Comparison of ENCODE assay signal across 26 cellular contexts in the genomic region with DNA sequence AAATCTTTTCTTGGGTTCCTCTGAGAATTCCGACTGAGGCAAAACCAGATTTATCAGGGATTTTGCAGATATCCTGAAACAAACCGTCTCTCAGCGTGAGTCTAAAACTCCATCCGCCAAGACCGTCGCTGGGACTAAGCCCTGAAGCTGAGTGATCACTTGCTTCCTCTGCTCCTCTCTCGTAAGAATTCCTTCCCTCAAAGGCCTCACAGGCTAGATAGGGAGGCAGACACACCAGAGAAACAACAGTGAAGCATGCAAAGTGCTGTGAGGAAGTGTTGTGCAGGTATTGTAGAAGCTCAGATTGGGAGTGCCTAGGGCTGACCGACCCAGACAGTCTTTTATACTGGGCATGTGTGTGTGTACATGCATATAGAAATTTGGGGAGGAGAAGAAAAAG.
A peak's percentile ranks its signal among the peaks of the same experiment; 100 is the strongest.
DNase-seq lines count a peak whose midpoint lies in the region; ATAC-seq, FAIRE-seq and TF ChIP-seq lines count a peak whose summit lies in the region.
"Had no signal": no experiment of that assay in that cellular context is flagged by ENCODE, and none has a peak within 500 bp of the region (broad histone marks: within the 10 kb centered on the region; RNA-seq: fewer than 3 reads in every experiment).

No MANE protein-coding gene starts in this region.

- H2BK5ac ChIP-seq in H1 (ENCODE audit: low read depth, low read length): 0 out of 2 replicates have a peak overlapping the region, but pooled peaks have one; percentile 2
- no peak overlapping the region for H2BK5ac ChIP-seq in mesendoderm (ENCODE audit: low read length)

- peaks cover 2% of the 10 kb centered on the region for H3K27me3 Mint-ChIP-seq in GM23338 (ENCODE audit: insufficient read depth, low read depth, poor library complexity)
- H3K27me3 Mint-ChIP-seq in naive thymus-derived CD4-positive, alpha-beta T cell: peaks cover 0 to 5% (median 0%) of the 10 kb centered on the region in 5 donors
- no peaks in the 10 kb centered on the region for H3K27me3 Mint-ChIP-seq in activated T-cell treated with anti-CD3 and anti-CD28 coated beads, Interleukin-2, amount 50 U/mL, for 4 hours (ENCODE audit: low read depth)
- H3K27me3 Mint-ChIP-seq: CD4-positive, alpha-beta memory T cell; CD4-positive, CD25-positive, alpha-beta regulatory T cell; CD8-positive, alpha-beta memory T cell had no signal

- peak; percentile 60 for ATAC-seq in GM23338
- ATAC-seq in naive thymus-derived CD4-positive, alpha-beta T cell: no peak
- no peak for ATAC-seq in activated T-cell treated with anti-CD3 and anti-CD28 coated beads, Interleukin-2, amount 50 U/mL, for 4 hours
- ATAC-seq: GM12878 had no signal

- H2AFZ ChIP-seq in GM23338 (peak overlapping the region; percentile 3; the same call in 1 of the 2 replicates), H1 (ENCODE audit: low read length) (0 out of 2 replicates have a peak overlapping the region, but pooled peaks have one; percentile 17)

- no peaks in the 10 kb centered on the region for H3K36me3 ChIP-seq in GM23338 (ENCODE audit: insufficient read depth)
- 0 out of 8 replicates have a peak, but pooled peaks cover 0 to 3% (median 0%) of the 10 kb centered on the region in 4 experiments for H3K36me3 ChIP-seq in H1 (ENCODE audit: control insufficient read depth in 2 of 4, insufficient read depth in 4 of 4, low read length in 3 of 4)
- no peaks in the 10 kb centered on the region for H3K36me3 ChIP-seq in mesendoderm (ENCODE audit: control insufficient read depth, insufficient read depth, low read length)
- no peaks in the 10 kb centered on the region for H3K36me3 ChIP-seq in naive thymus-derived CD4-positive, alpha-beta T cell (ENCODE audit: control insufficient read depth in 2 of 3, insufficient read depth in 3 of 3, low read length in 3 of 3)
- H3K36me3 ChIP-seq: BE2C, BLaER1 had no signal

- no peak overlapping the region for H2AK5ac ChIP-seq in H1 (ENCODE audit: low read depth, low read length)
- H2AK5ac ChIP-seq in mesendoderm (ENCODE audit: low read length): no peak overlapping the region

- H3K23ac ChIP-seq in H1 (ENCODE audit: insufficient read length) (no peak overlapping the region), mesendoderm (ENCODE audit: low read length) (no peak overlapping the region)

- no peak overlapping the region for H4K91ac ChIP-seq in H1 (replicated peaks; ENCODE audit: insufficient read length, low read length)

- no peak overlapping the region for H3K14ac ChIP-seq in H1 (ENCODE audit: insufficient read length)

- no peaks in the 10 kb centered on the region for H3K79me1 ChIP-seq in H1 (ENCODE audit: low read depth, low read length)
- H3K79me1 ChIP-seq in mesendoderm (ENCODE audit: low read length): no peaks in the 10 kb centered on the region

- TF ChIP-seq CTCF in GM23338 (conservative IDR thresholded peaks at IDR 0.05; ENCODE audit: low read depth in 2 of 2) (no peak), H1 (IDR thresholded peaks at IDR 0.05; ENCODE audit: control extremely low read depth in 1 of 3, insufficient read depth in 1 of 3, low read depth in 1 of 3, low read length in 3 of 3) (no peak)

- no peaks in the 10 kb centered on the region for H3K9me3 ChIP-seq in H1 (ENCODE audit: insufficient read depth in 2 of 2, low read depth in 1 of 2, low read length in 1 of 2)
- H3K9me3 ChIP-seq in naive thymus-derived CD4-positive, alpha-beta T cell (ENCODE audit: control insufficient read depth in 2 of 3, low read length in 3 of 3): no peaks in the 10 kb centered on the region
- H3K9me3 ChIP-seq: BE2C, BLaER1 had no signal

- H3K23me2 ChIP-seq in H1 (ENCODE audit: low read depth, low read length): no peaks in the 10 kb centered on the region

- no peak overlapping the region for H3K4me3 Mint-ChIP-seq in GM23338
- H3K4me3 Mint-ChIP-seq in naive thymus-derived CD4-positive, alpha-beta T cell: no peak overlapping the region
- no peak overlapping the region for H3K4me3 Mint-ChIP-seq in activated T-cell treated with anti-CD3 and anti-CD28 coated beads, Interleukin-2, amount 50 U/mL, for 4 hours
- H3K4me3 Mint-ChIP-seq: CD14-positive monocyte; CD4-positive, alpha-beta memory T cell; CD8-positive, alpha-beta memory T cell had no signal

- DNase-seq in GM23338 (ENCODE audit: low spot score): peak; percentile 11
- no peak for DNase-seq in H1 (ENCODE audit: low read depth in 1 of 2, low spot score in 2 of 2)
- peak; percentile 11 for DNase-seq in mesendoderm
- DNase-seq in germinal center (ENCODE audit: low spot score): no peak
- DNase-seq in naive thymus-derived CD4-positive, alpha-beta T cell: no peak
- DNase-seq in activated T-cell treated with anti-CD3 and anti-CD28 coated beads, Interleukin-2, amount 50 U/mL, for 4 hours: no peak
- no peak for DNase-seq in activated naive CD4-positive, alpha-beta T cell (lab: John Stamatoyannopoulos, UW)
- DNase-seq: 8988T; ACHN; BE2C; C1 segment of cervical spinal cord; CD4-positive, alpha-beta memory T cell; CD4-positive, CD25-positive, alpha-beta regulatory T cell; CD8-positive, alpha-beta memory T cell; COR-L47; DMS 273 treated with DMSO at 0.1 percent for 48 hours; DMS153; DMS53; DMS79; GDM1 had no signal

- no peaks in the 10 kb centered on the region for H3F3A ChIP-seq in GM23338 (replicated peaks; ENCODE audit: low read depth)

- H2BK20ac ChIP-seq in H1 (ENCODE audit: low read length): no peak overlapping the region

- H2BK120ac ChIP-seq in H1 (replicated peaks; ENCODE audit: low read depth, low read length): no peak overlapping the region
- no peak overlapping the region for H2BK120ac ChIP-seq in mesendoderm (ENCODE audit: low read depth, low read length)

- H3K4me3 ChIP-seq in GM23338 (no peak overlapping the region), H1 (ENCODE audit: extremely low read depth in 1 of 4, insufficient read depth in 2 of 4, low read depth in 3 of 4, low read length in 4 of 4) (no peak overlapping the region), mesendoderm (ENCODE audit: low read length) (no peak overlapping the region)
- no peak overlapping the region for H3K4me3 ChIP-seq in naive thymus-derived CD4-positive, alpha-beta T cell (ENCODE audit: low read length)
- H3K4me3 ChIP-seq: BLaER1, GM12878 had no signal

- H2BK15ac ChIP-seq in H1 (ENCODE audit: low read length) (no peak overlapping the region), mesendoderm (replicated peaks; ENCODE audit: low read depth) (no peak overlapping the region)

- peaks cover 7% of the 10 kb centered on the region for H3K4me1 Mint-ChIP-seq in GM23338
- H3K4me1 Mint-ChIP-seq in naive thymus-derived CD4-positive, alpha-beta T cell: no peaks in the 10 kb centered on the region
- H3K4me1 Mint-ChIP-seq in activated T-cell treated with anti-CD3 and anti-CD28 coated beads, Interleukin-2, amount 50 U/mL, for 4 hours (ENCODE audit: low read depth): no peaks in the 10 kb centered on the region
- H3K4me1 Mint-ChIP-seq: CD14-positive monocyte; CD4-positive, alpha-beta memory T cell; CD4-positive, CD25-positive, alpha-beta regulatory T cell; CD8-positive, alpha-beta memory T cell had no signal

- no peak overlapping the region; the same call in 1 of the 2 replicates for H3K27ac Mint-ChIP-seq in GM23338
- H3K27ac Mint-ChIP-seq in naive thymus-derived CD4-positive, alpha-beta T cell: no peak overlapping the region
- H3K27ac Mint-ChIP-seq: CD14-positive monocyte; CD4-positive, alpha-beta memory T cell; CD4-positive, CD25-positive, alpha-beta regulatory T cell; CD8-positive, alpha-beta memory T cell had no signal

- H4K20me1 ChIP-seq in GM23338 (replicated peaks; ENCODE audit: insufficient read depth) (no peaks in the 10 kb centered on the region), H1 (replicated peaks in 1 of 2; ENCODE audit: control insufficient read depth in 1 of 2, insufficient read depth in 2 of 2, low read length in 2 of 2) (no peaks in the 10 kb centered on the region)
- H4K20me1 ChIP-seq: BLaER1 had no signal

- H3K4me2 ChIP-seq in GM23338 (no peak overlapping the region), H1 (ENCODE audit: insufficient read depth in 1 of 2, low read depth in 2 of 2, low read length in 2 of 2) (no peak overlapping the region), mesendoderm (ENCODE audit: low read length) (no peak overlapping the region)
- H3K4me2 ChIP-seq: BLaER1 had no signal

- H2BK12ac ChIP-seq in H1 (ENCODE audit: low read depth, low read length): no peak overlapping the region; the same call in 1 of the 2 replicates

- H3K79me2 ChIP-seq in GM23338 (replicated peaks; ENCODE audit: insufficient read depth) (no peaks in the 10 kb centered on the region), H1 (ENCODE audit: control insufficient read depth in 1 of 2, insufficient read depth in 2 of 2, low read length in 2 of 2) (no peaks in the 10 kb centered on the region), mesendoderm (ENCODE audit: control insufficient read depth, insufficient read depth, low read length) (no peaks in the 10 kb centered on the region)

- no peaks in the 10 kb centered on the region for H3K9me2 ChIP-seq in GM23338 (ENCODE audit: insufficient read depth)

- H3K36me3 Mint-ChIP-seq in GM23338 (ENCODE audit: low read depth): no peaks in the 10 kb centered on the region
- no peaks in the 10 kb centered on the region for H3K36me3 Mint-ChIP-seq in naive thymus-derived CD4-positive, alpha-beta T cell
- H3K36me3 Mint-ChIP-seq in activated T-cell treated with anti-CD3 and anti-CD28 coated beads, Interleukin-2, amount 50 U/mL, for 4 hours (ENCODE audit: insufficient read depth): no peaks in the 10 kb centered on the region
- H3K36me3 Mint-ChIP-seq: CD14-positive monocyte; CD4-positive, alpha-beta memory T cell; CD4-positive, CD25-positive, alpha-beta regulatory T cell; CD8-positive, alpha-beta memory T cell had no signal

- intact Hi-C loops in naive thymus-derived CD4-positive, alpha-beta T cell (cut with micrococcal nuclease): no loop called here

- H3K9ac ChIP-seq in H1 (replicated peaks in 1 of 4; ENCODE audit: extremely low read depth in 1 of 4, low read depth in 3 of 4, low read length in 3 of 4): no peak overlapping the region
- no peak overlapping the region for H3K9ac ChIP-seq in mesendoderm (ENCODE audit: low read length)
- H3K9ac ChIP-seq: BLaER1 had no signal

- TF ChIP-seq POLR2A in H1 (IDR thresholded peaks at IDR 0.05; ENCODE audit: control extremely low read depth in 1 of 2, low read depth in 2 of 2, low read length in 2 of 2): no peak

- H3K27me3 ChIP-seq in GM23338 (ENCODE audit: insufficient read depth) (no peaks in the 10 kb centered on the region), H1 (replicated peaks in 1 of 4; ENCODE audit: control insufficient read depth in 3 of 4, extremely low read depth in 1 of 4, insufficient read depth in 3 of 4, low read length in 3 of 4) (peaks cover 0 to 1% (median 0%) of the 10 kb centered on the region in 4 experiments; a peak in 1 of 7 replicates), mesendoderm (ENCODE audit: insufficient read depth, low read length, poor library complexity) (no peaks in the 10 kb centered on the region)
- no peaks in the 10 kb centered on the region for H3K27me3 ChIP-seq in naive thymus-derived CD4-positive, alpha-beta T cell (ENCODE audit: control insufficient read depth in 2 of 2, insufficient read depth in 2 of 2, low read length in 2 of 2)
- H3K27me3 ChIP-seq: BE2C, BLaER1 had no signal

- no peak for FAIRE-seq in H1 (lab: Jason Lieb, UNC)
- FAIRE-seq: A204.1, GM12878, GM12892, GM18507 had no signal

- CTCF ChIA-PET in H1 (lab: Charles Lee; ENCODE audit: partially characterized antibody): interaction anchor here (0.9 kb wide), 1 partner anchor 1053 kb away, joined by 3 read pairs; no protein-coding TSS in a partner anchor
- CTCF ChIA-PET in naive thymus-derived CD4-positive, alpha-beta T cell (lab: Charles Lee): no interaction called here

- H3K4ac ChIP-seq in H1 (replicated peaks; ENCODE audit: insufficient read length, low read depth, low read length): no peak overlapping the region
- no peak overlapping the region for H3K4ac ChIP-seq in mesendoderm (ENCODE audit: low read depth, low read length)

- no peak overlapping the region for H3K18ac ChIP-seq in H1 (ENCODE audit: extremely low read depth, low read length)
- H3K18ac ChIP-seq in mesendoderm (ENCODE audit: low read length): no peak overlapping the region

- TF ChIP-seq EP300 in H1 (IDR thresholded peaks at IDR 0.05; ENCODE audit: borderline replicate concordance in 1 of 2, low read depth in 2 of 2, low read length in 2 of 2): no peak

- POLR2A ChIA-PET in H1 (lab: Charles Lee; ENCODE audit: partially characterized antibody): no interaction called here
- POLR2A ChIA-PET in naive thymus-derived CD4-positive, alpha-beta T cell (lab: Charles Lee): no interaction called here

- 90% methylated on average over 8 of the region's 8 CpGs; no CpG with 5 or more reads in 1 of the 2 experiments for WGBS in H1 (ENCODE audit: extremely low coverage in 1 of 2, insufficient coverage in 1 of 2, insufficient read length in 1 of 2, insufficient replicate concordance in 2 of 2, low coverage in 1 of 2, low lambda C conversion rate in 2 of 2, missing lambda C conversion rate in 1 of 2), 2 experiments
- WGBS in mesendoderm (ENCODE audit: extremely low coverage, insufficient coverage, low lambda C conversion rate): no CpG with 5 or more reads among the region's 8 CpGs

- no peak overlapping the region for H4K8ac ChIP-seq in H1 (ENCODE audit: extremely low read depth, insufficient read depth, low read length)
- no peak overlapping the region for H4K8ac ChIP-seq in mesendoderm (ENCODE audit: low read depth, low read length)

- no peaks in the 10 kb centered on the region for H3K9me3 Mint-ChIP-seq in GM23338
- H3K9me3 Mint-ChIP-seq in naive thymus-derived CD4-positive, alpha-beta T cell: peaks cover 0 to 21% (median 3%) of the 10 kb centered on the region in 11 donors
- H3K9me3 Mint-ChIP-seq in activated T-cell treated with anti-CD3 and anti-CD28 coated beads, Interleukin-2, amount 50 U/mL, for 4 hours: peaks cover under 1% of the 10 kb centered on the region

- H3K56ac ChIP-seq in H1 (replicated peaks; ENCODE audit: insufficient read length, low read depth, low read length): no peak overlapping the region
- H3K56ac ChIP-seq in mesendoderm (ENCODE audit: low read length): no peak overlapping the region

- H3K4me1 ChIP-seq in GM23338 (ENCODE audit: insufficient read depth): no peaks in the 10 kb centered on the region
- no peaks in the 10 kb centered on the region for H3K4me1 ChIP-seq in H1 (replicated peaks in 1 of 4; ENCODE audit: control insufficient read depth in 3 of 4, insufficient read depth in 4 of 4, low read length in 3 of 4)
- H3K4me1 ChIP-seq in mesendoderm (ENCODE audit: control insufficient read depth, low read depth, low read length): no peaks in the 10 kb centered on the region
- H3K4me1 ChIP-seq in naive thymus-derived CD4-positive, alpha-beta T cell (ENCODE audit: control insufficient read depth in 2 of 2, insufficient read depth in 2 of 2, low read length in 2 of 2): no peaks in the 10 kb centered on the region
- H3K4me1 ChIP-seq: BE2C, BLaER1 had no signal

- no peak overlapping the region for H4K5ac ChIP-seq in H1 (ENCODE audit: insufficient read length, low read depth, low read length)
- H4K5ac ChIP-seq in mesendoderm (ENCODE audit: low read length): no peak overlapping the region

- H3K27ac ChIP-seq in GM23338 (ENCODE audit: low read depth) (no peak overlapping the region; the same call in 1 of the 2 replicates), H1 (ENCODE audit: low read depth, low read length) (no peak overlapping the region), mesendoderm (ENCODE audit: low read depth, low read length) (no peak overlapping the region)
- no peak overlapping the region for H3K27ac ChIP-seq in naive thymus-derived CD4-positive, alpha-beta T cell (ENCODE audit: low read depth, low read length)
- H3K27ac ChIP-seq: BLaER1 had no signal

- no peak for TF ChIP-seq RAD21 in H1 (IDR thresholded peaks at IDR 0.05 in 1 of 2, conservative IDR thresholded peaks at IDR 0.05 in 1 of 2; ENCODE audit: low read depth in 2 of 2, low read length in 2 of 2)

Comparison
In these comparisons a context has a peak if more than half of its experiments do, and no peak if none do; other contexts are left out.
1. DNase-seq: peak in GM23338 (single experiment) and mesendoderm (single experiment); none in H1 (0 of 2), germinal center (single experiment), naive thymus-derived CD4-positive, alpha-beta T cell (0 of 9), activated T-cell treated with anti-CD3 and anti-CD28 coated beads, Interleukin-2, amount 50 U/mL, for 4 hours (single experiment) and activated naive CD4-positive, alpha-beta T cell (0 of 4).